8 cellular contexts compared by ENCODE assay signal in the genomic region with DNA sequence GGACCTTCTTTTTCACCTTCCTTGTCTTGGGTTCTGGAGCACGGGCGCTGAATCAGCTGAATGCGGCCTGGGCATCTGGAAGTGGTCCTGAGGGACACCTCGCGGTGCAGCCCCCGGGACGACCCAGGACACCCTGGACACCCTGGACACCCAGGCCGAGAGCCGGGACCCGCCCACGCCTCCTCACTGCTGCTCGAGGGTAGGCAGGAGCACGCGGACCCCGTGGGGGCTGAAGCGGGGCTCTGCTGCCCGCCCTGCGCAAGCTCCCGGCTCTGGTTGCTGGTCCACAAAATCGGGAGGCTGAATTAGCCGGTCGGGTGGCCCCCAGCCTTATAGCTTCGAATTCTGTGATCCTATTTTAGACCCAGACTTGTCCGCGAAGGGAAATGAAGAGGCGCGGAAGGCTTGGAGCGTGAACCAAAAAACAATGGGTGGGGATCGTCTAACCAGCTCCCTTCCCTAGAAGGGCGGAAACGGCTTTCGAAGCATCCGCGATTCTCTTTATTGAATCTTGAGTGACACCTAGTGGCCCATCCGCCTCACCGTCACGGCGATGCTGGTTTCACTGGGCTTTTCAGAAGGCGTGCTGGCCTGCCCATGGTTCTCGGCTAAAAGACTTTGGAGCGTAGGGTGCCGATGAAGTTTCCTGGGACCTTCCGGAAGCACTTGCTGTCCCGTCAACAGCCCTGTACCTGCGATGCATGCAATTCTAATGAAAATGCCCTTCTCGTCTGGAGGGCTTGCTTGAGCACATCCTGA. TPM values are rescaled to one million over a fixed set of nuclear protein-coding genes. Genes with fewer than 3 reads are reported as not detected.
DNase-seq lines count a peak whose midpoint lies in the region; ATAC-seq, FAIRE-seq and TF ChIP-seq lines count a peak whose summit lies in the region.

No MANE protein-coding gene starts in this region.

- DNase-seq in GM12891 (ENCODE audit: insufficient read length, low spot score) (peak; percentile 62), NCI-H146 (lab: John Stamatoyannopoulos, UW) (peak; percentile 87), amniotic stem cell (lab: John Stamatoyannopoulos, UW) (peak; percentile 84), right atrium auricular region (ENCODE audit: low spot score) (peak; percentile 94), psoas muscle (peak; percentile 82 to 89)

- H3K27ac ChIP-seq in right atrium auricular region (peak overlapping the region; percentile 33 to 63), psoas muscle (no peak overlapping the region), urinary bladder (ENCODE audit: low read depth) (no peak overlapping the region)

- H3K4me1 ChIP-seq in right atrium auricular region (peaks cover 0 to 15% of the 10 kb centered on the region in 2 donors), psoas muscle (peaks cover 6% of the 10 kb centered on the region), urinary bladder (ENCODE audit: insufficient read depth) (no peaks in the 10 kb centered on the region)

- no peaks in the 10 kb centered on the region for H3K27me3 ChIP-seq in right atrium auricular region
- peaks cover 0 to 3% (median 0%) of the 10 kb centered on the region in 3 donors for H3K27me3 ChIP-seq in psoas muscle (ENCODE audit: insufficient read depth in 3 of 3, low read length in 2 of 3)

- H3K27me3 Mint-ChIP-seq in T-helper 1 cell treated with Interleukin-12 subunit alpha and Interleukin-12 subunit beta and Interleukin-4 antibody, amounts not matched to agents 30 μg/mL and 1 μg/mL, for 36 hours (ENCODE audit: low read depth) = peaks cover 13% of the 10 kb centered on the region

- 1 to 2% (median 2%) methylated on average over 43 to 46 of the region's 46 CpGs for WGBS in psoas muscle, 3 donors
- 2% methylated on average over 46 of the region's 46 CpGs for WGBS in urinary bladder

- peak; percentile 96 for FAIRE-seq in GM12891 (lab: Jason Lieb, UNC)

- H3K9me3 ChIP-seq in right atrium auricular region = no peaks in the 10 kb centered on the region
- H3K9me3 ChIP-seq in psoas muscle = no peaks in the 10 kb centered on the region

- peaks cover 27% of the 10 kb centered on the region for H3K4me1 Mint-ChIP-seq in T-helper 1 cell treated with Interleukin-12 subunit alpha and Interleukin-12 subunit beta and Interleukin-4 antibody, amounts not matched to agents 30 μg/mL and 1 μg/mL, for 36 hours (ENCODE audit: low read depth)

- TF ChIP-seq POLR2A in GM12891 (IDR thresholded peaks at IDR 0.05; ENCODE audit: low read depth, low read length) = no peak

- H3K36me3 ChIP-seq in right atrium auricular region (no peaks in the 10 kb centered on the region), psoas muscle (ENCODE audit: insufficient read depth in 1 of 2, low read depth in 1 of 2) (no peaks in the 10 kb centered on the region), urinary bladder (ENCODE audit: insufficient read depth) (no peaks in the 10 kb centered on the region)

- TF ChIP-seq CTCF in right atrium auricular region (IDR thresholded peaks at IDR 0.05) (peak; percentile 48 to 87), psoas muscle (IDR thresholded peaks at IDR 0.05) (peak; percentile 84)

- intact Hi-C loops in psoas muscle (cut with DNase I) = loop anchor here (1.0 to 5.0 kb wide), 6 partner anchors 205 to 1115 kb away; partner anchors contain the start of genes CRADD (in 1 of the 2) and SOCS2 (in 1 of the 2)

- H3K27ac Mint-ChIP-seq in T-helper 1 cell treated with Interleukin-12 subunit alpha and Interleukin-12 subunit beta and Interleukin-4 antibody, amounts not matched to agents 30 μg/mL and 1 μg/mL, for 36 hours = peak overlapping the region; percentile 79

- ATAC-seq in HG02884 (IDR thresholded peaks at IDR 0.05; ENCODE audit: unreplicated experiment) = peak; percentile 87
- peak; percentile 83 to 92 (median 84) for ATAC-seq in psoas muscle

- H3K9me3 Mint-ChIP-seq in T-helper 1 cell treated with Interleukin-12 subunit alpha and Interleukin-12 subunit beta and Interleukin-4 antibody, amounts not matched to agents 30 μg/mL and 1 μg/mL, for 36 hours = no peaks in the 10 kb centered on the region

- no peaks in the 10 kb centered on the region for H3K36me3 Mint-ChIP-seq in T-helper 1 cell treated with Interleukin-12 subunit alpha and Interleukin-12 subunit beta and Interleukin-4 antibody, amounts not matched to agents 30 μg/mL and 1 μg/mL, for 36 hours (ENCODE audit: low read depth)

- peak overlapping the region; percentile 44 to 63 for H3K4me3 ChIP-seq in right atrium auricular region
- peak overlapping the region; percentile 72 for H3K4me3 ChIP-seq in psoas muscle
- H3K4me3 ChIP-seq in urinary bladder (ENCODE audit: low read depth, low read length) = peak overlapping the region; percentile 48

- peak overlapping the region; percentile 83 for H3K4me3 Mint-ChIP-seq in T-helper 1 cell treated with Interleukin-12 subunit alpha and Interleukin-12 subunit beta and Interleukin-4 antibody, amounts not matched to agents 30 μg/mL and 1 μg/mL, for 36 hours

TF ChIP-seq in GM12891, 5 proteins besides CTCF, POLR2A, EP300 and RAD21:
- TF ChIP-seq TAF1 (IDR thresholded peaks at IDR 0.05; ENCODE audit: low read depth, low read length) = no peak
- peak; percentile 29; the same call in 1 of the 2 replicates for TF ChIP-seq SPI1 (IDR thresholded peaks at IDR 0.05; ENCODE audit: low read depth, low read length)

RNA-seq across cellular contexts. Expression of gene PLXNC1, which starts 46.3 kb away (rescaled TPM):
- 9.9 TPM for polyA plus RNA-seq in GM12891 (2012; ENCODE audit: low read depth, missing spikeins)
- 1 to 10 TPM; 2.0 to 3.0 TPM for total RNA-seq in right atrium auricular region
- 1 to 10 TPM in 2 of 4 donors, under 1 TPM in 2; 0.52 to 4.0 (median 1.8) TPM for total RNA-seq in psoas muscle
- under 1 TPM; 0.18 to 0.51 (median 0.25) TPM for polyA plus RNA-seq in psoas muscle
- total RNA-seq in urinary bladder = 19.0 TPM
- polyA plus RNA-seq in urinary bladder = 1.8 TPM

Comparison
In these comparisons a context has a peak if more than half of its experiments do, and no peak if none do; other contexts are left out.
1. H3K27ac ChIP-seq: peak in right atrium auricular region (2 of 2); none in psoas muscle (single experiment) and urinary bladder (single experiment).
2. Peak in every context shown above with its lines, with median percentiles within 50 percentile points of each other: DNase-seq and H3K4me3 ChIP-seq.